In genomic region chrX:118228041-118228440, GRCh38 we compare ENCODE assay signal across 23 cellular contexts.
"Had no signal": no experiment of that assay in that cellular context is flagged by ENCODE, and none has a peak within 500 bp of the region (broad histone marks: within the 10 kb centered on the region; RNA-seq: fewer than 3 reads in every experiment).

No MANE protein-coding gene starts in this region.

- H3K9me3 Mint-ChIP-seq: activated CD4-positive, alpha-beta memory T cell treated with anti-CD3 and anti-CD28 coated beads for 36 hours; activated naive CD4-positive, alpha-beta T cell treated with anti-CD3 and anti-CD28 coated beads for 36 hours; activated T-cell treated with anti-CD3 and anti-CD28 coated beads, Interleukin-2, amount 50 U/mL, for 72 hours; central memory CD8-positive, alpha-beta T cell; natural killer cell; stimulated activated effector memory CD8-positive, alpha-beta T cell treated with anti-CD3 and anti-CD28 coated beads, Interleukin-12 subunit alpha, Interleukin-12 subunit beta, amount 100 ng/mL, for 72 hours had no signal

- H3K36me3 ChIP-seq: breast epithelium, colonic mucosa, right lobe of liver, stomach, transverse colon had no signal

- H3K4me3 ChIP-seq: breast epithelium, colonic mucosa, right lobe of liver, stomach, transverse colon had no signal

- H3K27ac Mint-ChIP-seq: activated CD4-positive, alpha-beta memory T cell treated with anti-CD3 and anti-CD28 coated beads for 36 hours; activated naive CD4-positive, alpha-beta T cell treated with anti-CD3 and anti-CD28 coated beads for 36 hours; activated T-cell treated with anti-CD3 and anti-CD28 coated beads, Interleukin-2, amount 50 U/mL, for 72 hours; endodermal cell; natural killer cell; stimulated activated effector memory CD8-positive, alpha-beta T cell treated with anti-CD3 and anti-CD28 coated beads, Interleukin-12 subunit alpha, Interleukin-12 subunit beta, amount 100 ng/mL, for 72 hours; T-helper 17 cell had no signal

- H3K36me3 Mint-ChIP-seq: activated CD4-positive, alpha-beta memory T cell treated with anti-CD3 and anti-CD28 coated beads for 36 hours; natural killer cell; stimulated activated effector memory CD8-positive, alpha-beta T cell treated with anti-CD3 and anti-CD28 coated beads, Interleukin-12 subunit alpha, Interleukin-12 subunit beta, amount 100 ng/mL, for 72 hours had no signal

- H3K27me3 ChIP-seq: transverse colon had no signal

- H3K27me3 Mint-ChIP-seq: T-helper 17 cell had no signal

- H3K27ac ChIP-seq: breast epithelium, colonic mucosa, epithelial cell of prostate, parathyroid adenoma, right lobe of liver, stomach, transverse colon had no signal

- H2AFZ ChIP-seq: parathyroid adenoma had no signal

- DNase-seq: activated CD4-positive, alpha-beta memory T cell treated with anti-CD3 and anti-CD28 coated beads for 36 hours; activated CD4-positive, alpha-beta T cell treated with anti-CD3 and anti-CD28 coated beads for 4 hours; activated CD4-positive, CD25-positive, alpha-beta regulatory T cell; activated effector memory CD4-positive, alpha-beta T cell treated with Interleukin-2 at 50 U/mL for 16 hours; activated naive CD4-positive, alpha-beta T cell treated with anti-CD3 and anti-CD28 coated beads for 36 hours; activated T-cell treated with anti-CD3 and anti-CD28 coated beads, Interleukin-2, amount 50 U/mL, for 72 hours; anterior cingulate cortex; colonic mucosa; endodermal cell; hypothalamus; midbrain; natural killer cell; right lobe of liver; small intestine; stimulated activated CD4-positive, alpha-beta T cell treated with anti-CD3 and anti-CD28 coated beads, Interleukin-2, amount 100 ng/mL, for 24 hours; stomach; T-helper 17 cell; transverse colon had no signal

- H3K79me2 ChIP-seq: parathyroid adenoma had no signal

- H3K4me1 ChIP-seq: breast epithelium, colonic mucosa, parathyroid adenoma, right lobe of liver had no signal

- H3K4me3 Mint-ChIP-seq: activated CD4-positive, alpha-beta memory T cell treated with anti-CD3 and anti-CD28 coated beads for 36 hours; activated naive CD4-positive, alpha-beta T cell treated with anti-CD3 and anti-CD28 coated beads for 36 hours; activated T-cell treated with anti-CD3 and anti-CD28 coated beads, Interleukin-2, amount 50 U/mL, for 72 hours; central memory CD8-positive, alpha-beta T cell; endodermal cell; natural killer cell; stimulated activated effector memory CD8-positive, alpha-beta T cell treated with anti-CD3 and anti-CD28 coated beads, Interleukin-12 subunit alpha, Interleukin-12 subunit beta, amount 100 ng/mL, for 72 hours; T-helper 17 cell had no signal

- H3K9me3 ChIP-seq: breast epithelium, colonic mucosa, right lobe of liver, stomach, transverse colon had no signal

- H3K4me1 Mint-ChIP-seq: central memory CD8-positive, alpha-beta T cell; endodermal cell; natural killer cell; stimulated activated effector memory CD8-positive, alpha-beta T cell treated with anti-CD3 and anti-CD28 coated beads, Interleukin-12 subunit alpha, Interleukin-12 subunit beta, amount 100 ng/mL, for 72 hours had no signal
